In genomic region chr19:5961969-5962945, GRCh38 we compare ENCODE assay signal across 8 cellular contexts. TPM values are rescaled to one million over a fixed set of nuclear protein-coding genes. Genes with fewer than 3 reads are reported as not detected.
DNase-seq lines count a peak whose midpoint lies in the region; ATAC-seq and TF ChIP-seq lines count a peak whose summit lies in the region.

No MANE protein-coding gene starts in this region.

- no peaks in the 10 kb centered on the region for H3K9me2 ChIP-seq in GM23248 (ENCODE audit: insufficient read depth)

- peak overlapping the region; percentile 92 for H3K27ac Mint-ChIP-seq in osteocyte (ENCODE audit: unreplicated experiment)

- 0 out of 2 replicates have a peak overlapping the region, but pooled peaks have one; percentile 6 for H3K4me3 ChIP-seq in GM23248

- H3K27me3 Mint-ChIP-seq in osteocyte (ENCODE audit: unreplicated experiment), result no peaks in the 10 kb centered on the region

- H3K4me3 Mint-ChIP-seq in osteocyte (ENCODE audit: unreplicated experiment), result peak overlapping the region; percentile 33

- H3K79me2 ChIP-seq in GM23248 (ENCODE audit: insufficient read depth), result peaks cover 100% of the 10 kb centered on the region

- H4K20me1 ChIP-seq in GM23248 (ENCODE audit: insufficient read depth), result peaks cover 7% of the 10 kb centered on the region; the same call in 1 of the 2 replicates

- POLR2A ChIA-PET in GM10248 (lab: Yijun Ruan, JAX), result interaction anchor here (0.8 kb wide), 1 partner anchor 17 kb away, joined by 3 read pairs; no protein-coding TSS in a partner anchor

- H3F3A ChIP-seq in GM23248 (ENCODE audit: insufficient read depth), result peaks cover 21% of the 10 kb centered on the region

- DNase-seq in GM23248 (peak; percentile 78), NCI-H2227 (lab: John Stamatoyannopoulos, UW; ENCODE audit: unreplicated experiment) (peak; percentile 68), activated T-cell treated with anti-CD3 and anti-CD28 coated beads for 1 hour (ENCODE audit: low read depth) (peak; percentile 60), osteocyte (ENCODE audit: extremely low spot score, unreplicated experiment) (no peak), GM10248 (ENCODE audit: extremely low spot score) (no peak)

- H3K36me3 ChIP-seq in GM23248 (ENCODE audit: low read depth), result no peaks in the 10 kb centered on the region

- peak overlapping the region; percentile 80 for H3K27ac ChIP-seq in GM23248

- no peaks in the 10 kb centered on the region for H3K9me3 Mint-ChIP-seq in osteocyte (ENCODE audit: unreplicated experiment)

- peaks cover 45% of the 10 kb centered on the region for H3K4me1 Mint-ChIP-seq in osteocyte (ENCODE audit: unreplicated experiment)

- H3K27me3 ChIP-seq in GM23248 (replicated peaks; ENCODE audit: insufficient read depth), result no peaks in the 10 kb centered on the region

- TF ChIP-seq CTCF in osteocyte (IDR thresholded peaks at IDR 0.05), result no peak
- TF ChIP-seq CTCF in GM10248 (IDR thresholded peaks at IDR 0.05; ENCODE audit: control extremely low read depth, extremely low read depth, low read depth, missing control alignments), result no peak

- peaks cover 1% of the 10 kb centered on the region for H3K36me3 Mint-ChIP-seq in osteocyte (ENCODE audit: unreplicated experiment)

- CTCF ChIA-PET in GM10248 (lab: Yijun Ruan, JAX), result no interaction called here

- H3K9ac ChIP-seq in GM23248, result peak overlapping the region; percentile 68

- peak; percentile 55 for ATAC-seq in esophagus mucosa
- no peak for ATAC-seq in GM18907 (IDR thresholded peaks at IDR 0.05; ENCODE audit: unreplicated experiment)
- ATAC-seq in HG02571 (IDR thresholded peaks at IDR 0.05; ENCODE audit: unreplicated experiment), result no peak

- peaks cover 35% of the 10 kb centered on the region for H3K4me1 ChIP-seq in GM23248 (ENCODE audit: insufficient read depth)

- no peak overlapping the region for H2AFZ ChIP-seq in GM23248

- WGBS in GM23248 (ENCODE audit: low coverage in 1 of 2, low lambda C conversion rate in 2 of 2, missing lambda C conversion rate in 2 of 2), 2 experiments, result 35 to 37% methylated on average over 29 of the region's 29 CpGs

- peak overlapping the region; percentile 73 for H3K4me2 ChIP-seq in GM23248 (ENCODE audit: unreplicated experiment)

- H3K9me3 ChIP-seq in GM23248 (ENCODE audit: low read depth), result no peaks in the 10 kb centered on the region

- in situ Hi-C loops in GM23248 (cut with MboI), result no loop called here

RNA-seq across cellular contexts. Expression of gene RANBP3, which starts 15.7 kb away (rescaled TPM):
- 41.8 and 53.5 TPM in 2 replicates for total RNA-seq in GM23248 (2014; rRNA removed; shearing (Covaris generic))
- polyA plus RNA-seq in GM23248 (2016; fragmentation: Nextera tagmentation; extraction: Ambion mirVana), result 50.0 and 51.7 TPM in 2 replicates
- total RNA-seq in esophagus mucosa (49.6 TPM), osteocyte (74.9 and 81.9 TPM in 2 replicates)

RNA-seq across cellular contexts. Expression of gene CAPS, which starts 48.2 kb away (rescaled TPM):
- 5.1 and 16.1 TPM in 2 replicates for total RNA-seq in GM23248 (2014; rRNA removed; shearing (Covaris generic))
- polyA plus RNA-seq in GM23248 (2016; fragmentation: Nextera tagmentation; extraction: Ambion mirVana), result 6.7 and 7.0 TPM in 2 replicates
- 2.7 TPM for total RNA-seq in esophagus mucosa
- 14.4 and 15.6 TPM in 2 replicates for total RNA-seq in osteocyte

RNA-seq across cellular contexts. Expression of gene VMAC, which starts 57.6 kb away (rescaled TPM):
- 3.8 and 4.4 TPM in 2 replicates for total RNA-seq in GM23248 (2014; rRNA removed; shearing (Covaris generic))
- 1.8 and 2.1 TPM in 2 replicates for polyA plus RNA-seq in GM23248 (2016; fragmentation: Nextera tagmentation; extraction: Ambion mirVana)
- total RNA-seq in esophagus mucosa, result 4.1 TPM
- 10.0 and 10.7 TPM in 2 replicates for total RNA-seq in osteocyte

RNA-seq across cellular contexts. Expression of gene NDUFA11, which starts 58.7 kb away (rescaled TPM):
- 215 and 231 TPM in 2 replicates for total RNA-seq in GM23248 (2014; rRNA removed; shearing (Covaris generic))
- 585 and 588 TPM in 2 replicates for polyA plus RNA-seq in GM23248 (2016; fragmentation: Nextera tagmentation; extraction: Ambion mirVana)
- total RNA-seq in esophagus mucosa, result 217 TPM
- total RNA-seq in osteocyte, result 253 and 259 TPM in 2 replicates

Comparison
In these comparisons a context has a peak if more than half of its experiments do, and no peak if none do; other contexts are left out.
1. DNase-seq: peak in GM23248 (single experiment), NCI-H2227 (single experiment) and activated T-cell treated with anti-CD3 and anti-CD28 coated beads for 1 hour (single experiment); none in osteocyte (single experiment) and GM10248 (single experiment).